In the genomic region with DNA sequence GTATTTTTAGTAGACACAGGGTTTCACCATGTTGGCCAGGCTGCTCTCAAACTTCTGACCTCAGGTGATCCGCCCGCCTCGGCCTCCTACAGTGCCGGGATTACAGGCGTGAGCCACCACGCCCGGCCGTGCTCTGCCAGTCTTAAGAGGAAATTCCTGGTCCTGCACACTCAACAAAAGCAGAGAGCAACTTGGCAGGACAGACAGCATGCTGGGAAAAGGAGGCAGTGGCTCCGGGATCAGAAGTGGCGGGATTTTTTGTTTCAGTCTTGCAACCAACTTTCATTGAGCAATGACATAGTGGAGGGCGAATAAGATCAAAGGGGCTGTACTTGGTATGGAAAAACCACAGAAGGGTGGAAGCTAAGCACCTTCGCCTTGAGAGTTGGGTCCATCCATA, we compare ENCODE assay signal across 8 cellular contexts. TPM values are rescaled to one million over a fixed set of nuclear protein-coding genes. Genes with fewer than 3 reads are reported as not detected.
DNase-seq lines count a peak whose midpoint lies in the region; ATAC-seq and TF ChIP-seq lines count a peak whose summit lies in the region.

No MANE protein-coding gene starts in this region.

- POLR2A ChIA-PET in CD8-positive, alpha-beta T cell (lab: Charles Lee): no interaction called here

- H3K9me3 ChIP-seq in CD8-positive, alpha-beta T cell (ENCODE audit: low read length): no peaks in the 10 kb centered on the region

- peaks cover 32% of the 10 kb centered on the region for H3K4me1 ChIP-seq in CD8-positive, alpha-beta T cell (ENCODE audit: insufficient read depth, low read length)

- ATAC-seq in CD8-positive, alpha-beta T cell: no peak
- ATAC-seq in esophagus mucosa (peak; percentile 74), HG02763 (IDR thresholded peaks at IDR 0.05; ENCODE audit: unreplicated experiment) (no peak)

- no peaks in the 10 kb centered on the region for H3K27me3 ChIP-seq in CD8-positive, alpha-beta T cell (ENCODE audit: insufficient read depth, low read length)

- H3K36me3 Mint-ChIP-seq in CD8-positive, alpha-beta T cell: peaks cover 10% of the 10 kb centered on the region
- peaks cover 8% of the 10 kb centered on the region for H3K36me3 Mint-ChIP-seq in osteocyte (ENCODE audit: unreplicated experiment)

- H3K4me3 ChIP-seq in CD8-positive, alpha-beta T cell (ENCODE audit: low read depth, low read length): no peak overlapping the region

- H3K27me3 Mint-ChIP-seq in CD8-positive, alpha-beta T cell (ENCODE audit: low read depth): no peaks in the 10 kb centered on the region
- H3K27me3 Mint-ChIP-seq in osteocyte (ENCODE audit: unreplicated experiment): no peaks in the 10 kb centered on the region

- peaks cover 35% of the 10 kb centered on the region for H3K4me1 Mint-ChIP-seq in CD8-positive, alpha-beta T cell (ENCODE audit: low read depth)
- H3K4me1 Mint-ChIP-seq in osteocyte (ENCODE audit: unreplicated experiment): peaks cover 44% of the 10 kb centered on the region

- TF ChIP-seq CTCF in CD8-positive, alpha-beta T cell (IDR thresholded peaks at IDR 0.05): no peak
- TF ChIP-seq CTCF in osteocyte (IDR thresholded peaks at IDR 0.05): no peak

- DNase-seq in CD8-positive, alpha-beta T cell: no peak
- DNase-seq in MV-4-11 (lab: John Stamatoyannopoulos, UW) (peak; percentile 49), osteocyte (ENCODE audit: extremely low spot score, unreplicated experiment) (peak; percentile 59), posterior cingulate gyrus (no peak), NCI-H2081 treated with DMSO at 0.1 percent for 48 hours (lab: John Stamatoyannopoulos, UW) (no peak), COLO829 (ENCODE audit: low spot score) (no peak)

- H3K27ac ChIP-seq in CD8-positive, alpha-beta T cell (ENCODE audit: low read depth, low read length): no peak overlapping the region

- peak overlapping the region; percentile 42 for H3K4me3 Mint-ChIP-seq in CD8-positive, alpha-beta T cell
- H3K4me3 Mint-ChIP-seq in osteocyte (ENCODE audit: unreplicated experiment): peak overlapping the region; percentile 79

- CTCF ChIA-PET in CD8-positive, alpha-beta T cell (lab: Charles Lee): interaction anchor here (1.1 to 1.8 kb wide), 3 partner anchors 19 to 56 kb away, joined by 3 to 9 read pairs (median 4); no protein-coding TSS in a partner anchor

- no peaks in the 10 kb centered on the region for H3K9me3 Mint-ChIP-seq in CD8-positive, alpha-beta T cell
- no peaks in the 10 kb centered on the region for H3K9me3 Mint-ChIP-seq in osteocyte (ENCODE audit: unreplicated experiment)

- peak overlapping the region; percentile 57 for H3K27ac Mint-ChIP-seq in CD8-positive, alpha-beta T cell
- peak overlapping the region; percentile 93 for H3K27ac Mint-ChIP-seq in osteocyte (ENCODE audit: unreplicated experiment)

- no peaks in the 10 kb centered on the region for H3K36me3 ChIP-seq in CD8-positive, alpha-beta T cell (ENCODE audit: insufficient read depth, low read length)

- intact Hi-C loops in CD8-positive, alpha-beta T cell (cut with DNase I, micrococcal nuclease): loop anchor here (2.0 to 10.0 kb wide), 5 partner anchors 15 to 1517 kb away; a partner anchor contains a TSS
- intact Hi-C loops in posterior cingulate gyrus (cut with DNase I): no loop called here

RNA-seq across cellular contexts. Expression of a gene that starts 2.1 kb away (rescaled TPM):
- total RNA-seq in CD8-positive, alpha-beta T cell: 10 to 100 TPM; 19.3 to 19.7 TPM
- total RNA-seq in esophagus mucosa: 87.3 TPM
- total RNA-seq in osteocyte: 182 and 197 TPM in 2 replicates

RNA-seq across cellular contexts. Expression of a gene that starts 56.8 kb away (rescaled TPM):
- total RNA-seq in CD8-positive, alpha-beta T cell: 100 to 1,000 TPM; 130 to 133 TPM
- total RNA-seq in esophagus mucosa: 35.3 TPM
- 42.7 and 46.9 TPM in 2 replicates for total RNA-seq in osteocyte

Comparison
In these comparisons a context has a peak if more than half of its experiments do, and no peak if none do; other contexts are left out.
1. DNase-seq: peak in MV-4-11 (single experiment) and osteocyte (single experiment); none in CD8-positive, alpha-beta T cell (0 of 7), posterior cingulate gyrus (0 of 10), NCI-H2081 treated with DMSO at 0.1 percent for 48 hours (single experiment) and COLO829 (single experiment).